In the genomic region with DNA sequence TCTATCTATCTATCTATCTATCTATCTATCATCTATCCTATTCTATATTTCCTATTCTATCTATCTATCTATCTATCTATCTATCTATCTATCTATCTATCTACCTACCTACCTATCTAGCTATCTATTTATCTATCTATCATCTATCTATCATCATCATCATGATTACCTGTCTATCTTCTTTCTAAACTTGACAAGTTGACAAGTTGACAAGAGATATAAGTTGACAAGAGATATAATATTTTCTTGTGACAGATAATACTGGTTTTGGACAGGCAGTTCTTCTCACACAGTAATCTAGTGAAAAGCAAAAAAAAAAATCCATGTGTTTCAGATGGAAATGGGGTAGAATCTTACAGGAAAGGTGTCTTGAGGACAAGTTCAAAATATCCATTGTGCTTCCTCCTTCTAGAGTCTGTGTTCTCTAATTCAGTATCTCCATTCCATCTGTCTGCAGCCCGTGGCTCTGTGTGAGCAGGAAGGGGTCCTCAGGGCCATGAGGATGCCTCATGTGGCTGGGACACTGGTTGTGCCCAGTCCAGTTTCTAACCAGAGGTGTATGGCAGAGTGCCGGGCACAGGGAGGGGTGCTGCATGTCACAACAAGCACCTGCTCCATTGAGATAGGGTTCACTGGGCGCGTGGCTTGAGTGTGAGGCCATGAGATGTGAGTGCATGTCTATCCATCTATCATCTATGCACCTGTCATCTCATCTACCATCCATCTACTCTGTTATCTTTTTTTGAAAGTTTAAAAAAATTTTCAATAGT, we compare ENCODE assay signal across 24 cellular contexts.
"Had no signal": no experiment of that assay in that cellular context is flagged by ENCODE, and none has a peak within 500 bp of the region (broad histone marks: within the 10 kb centered on the region; RNA-seq: fewer than 3 reads in every experiment).

No MANE protein-coding gene starts in this region.

- H3K27ac ChIP-seq: HL-60, KMS-11, SJSA1, SK-N-MC had no signal

- H3K4me3 ChIP-seq: K562, SJSA1, SK-N-MC had no signal

- H3K9me3 ChIP-seq: SJSA1 had no signal

- DNase-seq: Kasumi-1, MM.1S, NCI-H1048, NCI-H1105, NCI-H1417, NCI-H1436 treated with DMSO at 0.1 percent for 48 hours, NCI-H1694, NCI-H187 treated with DMSO at 0.1 percent for 48 hours, NCI-H2029 treated with DMSO at 0.1 percent for 48 hours, NCI-H2171 treated with DMSO at 0.1 percent for 48 hours, NCI-H2227 treated with DMSO at 0.1 percent for 48 hours, NCI-H524, NCI-H526 treated with DMSO at 0.1 percent for 48 hours, NCI-H748 treated with DMSO at 0.1 percent for 48 hours, Right ventricle myocardium superior, RPMI8226, SIG-M5 had no signal

- FAIRE-seq: HTR-8/SVneo, K562, RCC 7860 had no signal

- H3K4me1 ChIP-seq: SJSA1 had no signal

- H3K36me3 ChIP-seq: SJSA1 had no signal

- H3K9ac ChIP-seq: KMS-11 had no signal

- H3K4me2 ChIP-seq: KMS-11 had no signal
